23 cellular contexts compared by ENCODE assay signal in genomic region chr4:110412354-110412753, GRCh38.
A peak's percentile ranks its signal among the peaks of the same experiment; 100 is the strongest.
DNase-seq lines count a peak whose midpoint lies in the region; ATAC-seq and TF ChIP-seq lines count a peak whose summit lies in the region.
"Had no signal": no experiment of that assay in that cellular context is flagged by ENCODE, and none has a peak within 500 bp of the region (broad histone marks: within the 10 kb centered on the region; RNA-seq: fewer than 3 reads in every experiment).

No MANE protein-coding gene starts in this region.

- no peak overlapping the region for H3K14ac ChIP-seq in trophoblast cell (ENCODE audit: low read length)

- no peak overlapping the region for H4K8ac ChIP-seq in trophoblast cell (ENCODE audit: low read depth, low read length)

- peak overlapping the region; percentile 7 for H4K91ac ChIP-seq in trophoblast cell (ENCODE audit: low read depth, low read length)

- TF ChIP-seq CTCF in GM23338 (conservative IDR thresholded peaks at IDR 0.05; ENCODE audit: low read depth in 2 of 2) (no peak), hepatocyte (IDR thresholded peaks at IDR 0.05; ENCODE audit: poor library complexity) (no peak)

- H3K9me2 ChIP-seq in GM23338 (ENCODE audit: insufficient read depth) = no peaks in the 10 kb centered on the region
- no peaks in the 10 kb centered on the region for H3K9me2 ChIP-seq in hepatocyte (replicated peaks; ENCODE audit: insufficient read depth)

- peaks cover 29% of the 10 kb centered on the region; the same call in 2 of the 3 replicates for H3K9me3 Mint-ChIP-seq in GM23338
- H3K9me3 Mint-ChIP-seq: activated naive CD4-positive, alpha-beta T cell treated with anti-CD3 and anti-CD28 coated beads, Interleukin-2, amount 50 U/mL, for 72 hours; T-helper 1 cell treated with Interleukin-12 subunit alpha and Interleukin-12 subunit beta and Interleukin-4 antibody, amounts not matched to agents 30 μg/mL and 1 μg/mL, for 36 hours had no signal

- no peak overlapping the region for H3K27ac ChIP-seq in GM23338 (ENCODE audit: low read depth)
- H3K27ac ChIP-seq in hepatocyte = peak overlapping the region; percentile 91
- H3K27ac ChIP-seq in trophoblast cell (ENCODE audit: low read depth, low read length) = peak overlapping the region; percentile 53
- H3K27ac ChIP-seq in substantia nigra (ENCODE audit: low read depth, low read length, poor library complexity, severe bottlenecking) = no peak overlapping the region
- H3K27ac ChIP-seq: esophagus muscularis mucosa, gastrocnemius medialis, PC-9, right atrium auricular region, upper lobe of right lung had no signal

- no peak for DNase-seq in GM23338 (ENCODE audit: low spot score)
- peak; percentile 31 for DNase-seq in NCI-H2227 treated with DMSO at 0.1 percent for 48 hours (lab: John Stamatoyannopoulos, UW)
- DNase-seq in hepatocyte (ENCODE audit: low spot score) = no peak
- no peak for DNase-seq in trophoblast cell
- no peak for DNase-seq in OCI-M2 (lab: John Stamatoyannopoulos, UW; ENCODE audit: unreplicated experiment)
- DNase-seq in substantia nigra (lab: John Stamatoyannopoulos, UW) = no peak
- no peak for DNase-seq in cardiac septum (ENCODE audit: low spot score)
- DNase-seq: activated CD4-positive, alpha-beta T cell treated with anti-CD3 and anti-CD28 coated beads for 48 hours; activated CD8-positive, alpha-beta memory T cell treated with anti-CD3 and anti-CD28 coated beads, Interleukin-2, amount 10 ng/mL, durations not matched to agents 7 days and 5 days; C1 segment of cervical spinal cord; effector CD4-positive, alpha-beta T cell; gastrocnemius medialis; KG1; NCI-H1694; PC-9; SHP77 treated with DMSO at 0.1 percent for 48 hours; stimulated activated CD8-positive, alpha-beta memory T cell treated with anti-CD3 and anti-CD28 coated beads, Interleukin-4, amount 100 ng/mL, for 48 hours; upper lobe of right lung had no signal

- no peaks in the 10 kb centered on the region for H3K9me3 ChIP-seq in hepatocyte (ENCODE audit: low read depth)
- H3K9me3 ChIP-seq in trophoblast cell (ENCODE audit: insufficient read depth, low read depth, low read length) = no peaks in the 10 kb centered on the region
- H3K9me3 ChIP-seq: esophagus muscularis mucosa, gastrocnemius medialis, right atrium auricular region, upper lobe of right lung had no signal

- no peak overlapping the region for H2BK5ac ChIP-seq in trophoblast cell (ENCODE audit: low read depth, low read length, poor library complexity)

- H3K27me3 ChIP-seq in GM23338 (ENCODE audit: insufficient read depth) (peaks cover 19% of the 10 kb centered on the region), hepatocyte (no peaks in the 10 kb centered on the region), trophoblast cell (ENCODE audit: insufficient read depth, low read length) (no peaks in the 10 kb centered on the region)
- H3K27me3 ChIP-seq: esophagus muscularis mucosa, gastrocnemius medialis, right atrium auricular region, upper lobe of right lung had no signal

- H3K4me1 Mint-ChIP-seq in GM23338 = peaks cover 28% of the 10 kb centered on the region
- H3K4me1 Mint-ChIP-seq: activated CD8-positive, alpha-beta memory T cell treated with anti-CD3 and anti-CD28 coated beads, Interleukin-2, amount 10 ng/mL, durations not matched to agents 7 days and 5 days had no signal

- no peak overlapping the region for H2AFZ ChIP-seq in GM23338
- H2AFZ ChIP-seq in hepatocyte = no peak overlapping the region
- H2AFZ ChIP-seq in trophoblast cell (ENCODE audit: insufficient read depth, low read length, poor library complexity) = no peak overlapping the region
- H2AFZ ChIP-seq: PC-9 had no signal

- ATAC-seq in GM23338 = no peak
- no peak for ATAC-seq in GM18870 (IDR thresholded peaks at IDR 0.05; ENCODE audit: unreplicated experiment)
- ATAC-seq: activated CD8-positive, alpha-beta memory T cell treated with anti-CD3 and anti-CD28 coated beads, Interleukin-2, amount 10 ng/mL, durations not matched to agents 7 days and 5 days; activated naive CD4-positive, alpha-beta T cell treated with anti-CD3 and anti-CD28 coated beads, Interleukin-2, amount 50 U/mL, for 72 hours; gastrocnemius medialis; upper lobe of right lung had no signal

- H3K27me3 Mint-ChIP-seq in GM23338 (ENCODE audit: insufficient read depth, low read depth, poor library complexity) = peaks cover 36% of the 10 kb centered on the region

- H3K36me3 ChIP-seq in GM23338 (ENCODE audit: insufficient read depth) (peaks cover 7% of the 10 kb centered on the region; the same call in 1 of the 2 replicates), hepatocyte (replicated peaks; ENCODE audit: insufficient read depth, low read depth) (no peaks in the 10 kb centered on the region), trophoblast cell (ENCODE audit: control insufficient read depth in 1 of 2, insufficient read depth in 2 of 2, low read length in 2 of 2) (no peaks in the 10 kb centered on the region)
- H3K36me3 ChIP-seq: esophagus muscularis mucosa, gastrocnemius medialis, right atrium auricular region, upper lobe of right lung had no signal

- no peak overlapping the region for H3K9ac ChIP-seq in trophoblast cell (ENCODE audit: low read length)

- H2BK120ac ChIP-seq in trophoblast cell (ENCODE audit: insufficient read depth, low read length, poor library complexity) = no peak overlapping the region

- H3F3A ChIP-seq in GM23338 (replicated peaks; ENCODE audit: low read depth) = no peaks in the 10 kb centered on the region

- H3K4me2 ChIP-seq in GM23338 (peak overlapping the region; percentile 84), hepatocyte (peak overlapping the region; percentile 81), trophoblast cell (ENCODE audit: low read length) (no peak overlapping the region)
- H3K4me2 ChIP-seq: PC-9 had no signal

- no peak overlapping the region for H3K4ac ChIP-seq in trophoblast cell (ENCODE audit: low read depth, low read length)

- no peak overlapping the region for H3K18ac ChIP-seq in trophoblast cell (ENCODE audit: low read length)

- H3K4me1 ChIP-seq in GM23338 (ENCODE audit: insufficient read depth) = peaks cover 12% of the 10 kb centered on the region
- H3K4me1 ChIP-seq in hepatocyte (ENCODE audit: insufficient read depth) = peaks cover 21% of the 10 kb centered on the region
- peaks cover 10 to 13% of the 10 kb centered on the region in 2 experiments for H3K4me1 ChIP-seq in trophoblast cell (ENCODE audit: control insufficient read depth in 1 of 2, insufficient read depth in 2 of 2, low read length in 2 of 2)
- H3K4me1 ChIP-seq: esophagus muscularis mucosa, gastrocnemius medialis, right atrium auricular region, upper lobe of right lung had no signal

- H2AK5ac ChIP-seq in trophoblast cell (ENCODE audit: low read length) = no peak overlapping the region

- no peak overlapping the region for H3K27ac Mint-ChIP-seq in GM23338
- H3K27ac Mint-ChIP-seq: activated CD8-positive, alpha-beta memory T cell treated with anti-CD3 and anti-CD28 coated beads, Interleukin-2, amount 10 ng/mL, durations not matched to agents 7 days and 5 days; activated naive CD4-positive, alpha-beta T cell treated with anti-CD3 and anti-CD28 coated beads, Interleukin-2, amount 50 U/mL, for 72 hours; T-helper 1 cell treated with Interleukin-12 subunit alpha and Interleukin-12 subunit beta and Interleukin-4 antibody, amounts not matched to agents 30 μg/mL and 1 μg/mL, for 36 hours had no signal

- H3K79me2 ChIP-seq in GM23338 (replicated peaks; ENCODE audit: insufficient read depth) = no peaks in the 10 kb centered on the region
- H3K79me2 ChIP-seq in hepatocyte = peaks cover 10% of the 10 kb centered on the region
- H3K79me2 ChIP-seq in trophoblast cell (ENCODE audit: control insufficient read depth, insufficient read depth, low read length, poor library complexity) = no peaks in the 10 kb centered on the region

- H4K12ac ChIP-seq in trophoblast cell (ENCODE audit: low read depth, low read length) = no peak overlapping the region

- peak overlapping the region; percentile 79; the same call in 2 of the 3 replicates for H3K4me3 Mint-ChIP-seq in GM23338
- H3K4me3 Mint-ChIP-seq: activated CD8-positive, alpha-beta memory T cell treated with anti-CD3 and anti-CD28 coated beads, Interleukin-2, amount 10 ng/mL, durations not matched to agents 7 days and 5 days; T-helper 1 cell treated with Interleukin-12 subunit alpha and Interleukin-12 subunit beta and Interleukin-4 antibody, amounts not matched to agents 30 μg/mL and 1 μg/mL, for 36 hours had no signal

- peaks cover 8% of the 10 kb centered on the region for H3K79me1 ChIP-seq in trophoblast cell (ENCODE audit: low read length)

- intact Hi-C loops in cardiac septum (cut with DNase I) = no loop called here

- no peak overlapping the region for H2BK12ac ChIP-seq in trophoblast cell (ENCODE audit: low read length)

- H3K4me3 ChIP-seq in GM23338 (peak overlapping the region; percentile 56), hepatocyte (no peak overlapping the region), trophoblast cell (ENCODE audit: low read depth, low read length) (no peak overlapping the region)
- H3K4me3 ChIP-seq: esophagus muscularis mucosa, gastrocnemius medialis, PC-9, right atrium auricular region, upper lobe of right lung had no signal

- peaks cover 26% of the 10 kb centered on the region; the same call in 2 of the 3 replicates for H3K36me3 Mint-ChIP-seq in GM23338 (ENCODE audit: low read depth)
- H3K36me3 Mint-ChIP-seq: activated CD8-positive, alpha-beta memory T cell treated with anti-CD3 and anti-CD28 coated beads, Interleukin-2, amount 10 ng/mL, durations not matched to agents 7 days and 5 days; activated naive CD4-positive, alpha-beta T cell treated with anti-CD3 and anti-CD28 coated beads, Interleukin-2, amount 50 U/mL, for 72 hours had no signal

- no peak overlapping the region for H3K23ac ChIP-seq in trophoblast cell (ENCODE audit: low read length)

- WGBS in hepatocyte (ENCODE audit: low lambda C conversion rate, missing lambda C conversion rate) = 61% methylated on average over 3 of the region's 3 CpGs
- WGBS in trophoblast cell (ENCODE audit: extremely low coverage, insufficient coverage, insufficient read length) = no CpG with 5 or more reads among the region's 3 CpGs

- no peaks in the 10 kb centered on the region for H4K20me1 ChIP-seq in GM23338 (replicated peaks; ENCODE audit: insufficient read depth)
- no peaks in the 10 kb centered on the region for H4K20me1 ChIP-seq in hepatocyte (ENCODE audit: insufficient read depth, poor library complexity, severe bottlenecking)

TF ChIP-seq in GM23338, 12 proteins besides CTCF, POLR2A, EP300 and RAD21 (continues in another document):
- TF ChIP-seq ETS1 (IDR thresholded peaks at IDR 0.05) (no peak), ZNF114 (CRISPR knock-in tag; IDR thresholded peaks at IDR 0.05) (no peak), CREB1 (CRISPR knock-in tag; IDR thresholded peaks at IDR 0.05; ENCODE audit: low read depth) (no peak)

Comparison
In these comparisons a context has a peak if more than half of its experiments do, and no peak if none do; other contexts are left out.
1. H3K27ac ChIP-seq: peak in hepatocyte (single experiment) and trophoblast cell (single experiment); none in GM23338 (single experiment) and substantia nigra (single experiment).